Comparison of ENCODE assay signal across 12 cellular contexts in the genomic region with DNA sequence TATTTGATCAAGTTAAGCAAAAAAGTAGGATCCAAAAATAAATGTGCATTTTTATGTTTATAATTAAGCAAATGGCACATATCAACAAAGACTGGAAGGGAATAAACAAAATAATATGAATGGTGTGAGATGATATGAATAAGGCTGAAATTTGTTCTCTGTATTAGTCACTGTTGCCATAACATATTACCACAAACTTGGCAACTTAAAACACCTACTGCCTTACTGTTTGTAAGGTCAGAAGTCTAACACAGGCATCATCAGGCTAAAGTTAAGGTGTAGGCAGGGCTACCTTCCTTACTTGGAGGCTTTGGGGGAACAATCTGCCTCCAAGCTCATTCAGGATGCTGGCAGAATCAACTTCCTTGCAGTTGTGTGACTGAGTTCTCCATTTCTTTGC. TPM values are rescaled to one million over a fixed set of nuclear protein-coding genes. Genes with fewer than 3 reads are reported as not detected.
A peak's percentile ranks its signal among the peaks of the same experiment; 100 is the strongest.
DNase-seq lines count a peak whose midpoint lies in the region; ATAC-seq and TF ChIP-seq lines count a peak whose summit lies in the region.
"Had no signal": no experiment of that assay in that cellular context is flagged by ENCODE, and none has a peak within 500 bp of the region (broad histone marks: within the 10 kb centered on the region; RNA-seq: fewer than 3 reads in every experiment).

No MANE protein-coding gene starts in this region.

- ATAC-seq in GM18508 (IDR thresholded peaks at IDR 0.05; ENCODE audit: insufficient read depth, unreplicated experiment) (peak; percentile 74), GM21825 (IDR thresholded peaks at IDR 0.05; ENCODE audit: unreplicated experiment) (peak; percentile 55), HG03521 (IDR thresholded peaks at IDR 0.05; ENCODE audit: unreplicated experiment) (peak; percentile 78), foreskin keratinocyte (peak; percentile 94)

- DNase-seq in foreskin keratinocyte (peak in 1 of 2 donors; percentile 57), iPS-NIHi11 (ENCODE audit: low spot score) (no peak), GM19238 (ENCODE audit: insufficient read length, low spot score) (no peak), NCI-H345 treated with DMSO at 0.1 percent for 48 hours (lab: John Stamatoyannopoulos, UW; ENCODE audit: unreplicated experiment) (no peak), NCI-H2227 (lab: John Stamatoyannopoulos, UW; ENCODE audit: unreplicated experiment) (no peak)
- DNase-seq: activated naive CD4-positive, alpha-beta T cell; foreskin fibroblast; NCI-H1930; stimulated activated CD4-positive, alpha-beta T cell treated with anti-CD3 and anti-CD28 coated beads, Interleukin-2, amount 100 ng/mL, for 48 hours had no signal

- peaks cover 21% of the 10 kb centered on the region for H3K4me1 ChIP-seq in foreskin keratinocyte

- H3K27ac ChIP-seq in foreskin keratinocyte, result no peak overlapping the region

- no peaks in the 10 kb centered on the region for H3K27me3 ChIP-seq in foreskin keratinocyte

- no peak for TF ChIP-seq CTCF in foreskin keratinocyte (conservative IDR thresholded peaks at IDR 0.05)

RNA-seq across cellular contexts. Expression of gene PGGT1B, which starts 19.3 kb away (rescaled TPM):
- 19.6 and 19.9 TPM in 2 replicates for total RNA-seq in foreskin keratinocyte
- 3.8 and 4.1 TPM in 2 replicates for polyA plus RNA-seq in foreskin keratinocyte

RNA-seq across cellular contexts. Expression of gene CCDC112, which starts 53.0 kb away (rescaled TPM):
- total RNA-seq in foreskin keratinocyte, result 5.4 and 6.1 TPM in 2 replicates
- 3.3 TPM in 2 replicates for polyA plus RNA-seq in foreskin keratinocyte
